Comparison of ENCODE assay signal across 29 cellular contexts in the genomic region with DNA sequence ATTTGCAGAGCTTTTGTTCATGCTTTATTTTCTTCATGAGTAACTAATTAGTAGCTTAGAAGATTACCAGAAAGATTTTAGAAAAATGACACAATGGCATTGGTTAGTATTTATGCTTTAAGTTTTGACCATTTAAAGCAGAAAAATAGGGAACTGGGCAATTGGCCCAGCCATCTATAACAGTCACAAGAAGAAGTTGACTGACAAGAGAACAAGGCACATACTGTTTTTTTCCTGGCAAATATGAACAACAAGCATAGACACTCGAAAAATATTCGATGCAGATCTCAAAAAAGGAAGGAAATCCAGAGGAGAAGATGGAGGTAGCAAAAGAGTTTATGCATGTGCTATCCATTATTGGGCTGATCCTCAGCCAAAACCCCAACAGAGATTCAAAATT.
"Had no signal": no experiment of that assay in that cellular context is flagged by ENCODE, and none has a peak within 500 bp of the region (broad histone marks: within the 10 kb centered on the region; RNA-seq: fewer than 3 reads in every experiment).

No MANE protein-coding gene starts in this region.

- DNase-seq: activated CD4-positive, alpha-beta memory T cell treated with anti-CD3 and anti-CD28 coated beads, Interleukin-2, amount 10 ng/mL, durations not matched to agents 7 days and 5 days; activated CD4-positive, alpha-beta T cell treated with anti-CD3 and anti-CD28 coated beads for 1 hour; activated CD4-positive, alpha-beta T cell treated with anti-CD3 and anti-CD28 coated beads for 48 hours; activated CD4-positive, CD25-positive, alpha-beta regulatory T cell; activated CD8-positive, alpha-beta memory T cell treated with anti-CD3 and anti-CD28 coated beads for 24 hours; activated CD8-positive, alpha-beta memory T cell treated with anti-CD3 and anti-CD28 coated beads, Interleukin-2, amount 10 ng/mL, durations not matched to agents 7 days and 5 days; activated CD8-positive, alpha-beta memory T cell treated with anti-CD3 and anti-CD28 coated beads, Interleukin-2, amount 50 U/mL, for 48 hours; activated effector memory CD4-positive, alpha-beta T cell treated with Interleukin-2 at 50 U/mL for 16 hours; activated naive CD4-positive, alpha-beta T cell treated with anti-CD3 and anti-CD28 coated beads, Interleukin-2, amount 10 ng/mL, durations not matched to agents 7 days and 5 days; activated naive CD8-positive, alpha-beta T cell treated with anti-CD3 and anti-CD28 coated beads, Interleukin-2, amount 50 U/mL, for 24 hours; activated T-cell treated with anti-CD3 and anti-CD28 coated beads, Interleukin-2, amount 50 U/mL, for 48 hours; caudate nucleus; cerebellar nuclear complex; Kasumi-1; MG63; NCI-H1092; NCI-H1436 treated with DMSO at 0.1 percent for 48 hours; NCI-H1694 treated with DMSO at 0.1 percent for 48 hours; NCI-H2029 treated with DMSO at 0.1 percent for 48 hours; NCI-H2107; NCI-H2171; NCI-H510A; NCI-H526; NCI-H774; SHP77 treated with DMSO at 0.1 percent for 48 hours; T-helper 1 cell; T1000; WERI-Rb-1 had no signal

- ATAC-seq: activated CD8-positive, alpha-beta memory T cell treated with anti-CD3 and anti-CD28 coated beads, Interleukin-2, amount 10 ng/mL, durations not matched to agents 7 days and 5 days; activated naive CD8-positive, alpha-beta T cell treated with anti-CD3 and anti-CD28 coated beads, Interleukin-2, amount 50 U/mL, for 24 hours; Panc1 had no signal
